In the genomic region with DNA sequence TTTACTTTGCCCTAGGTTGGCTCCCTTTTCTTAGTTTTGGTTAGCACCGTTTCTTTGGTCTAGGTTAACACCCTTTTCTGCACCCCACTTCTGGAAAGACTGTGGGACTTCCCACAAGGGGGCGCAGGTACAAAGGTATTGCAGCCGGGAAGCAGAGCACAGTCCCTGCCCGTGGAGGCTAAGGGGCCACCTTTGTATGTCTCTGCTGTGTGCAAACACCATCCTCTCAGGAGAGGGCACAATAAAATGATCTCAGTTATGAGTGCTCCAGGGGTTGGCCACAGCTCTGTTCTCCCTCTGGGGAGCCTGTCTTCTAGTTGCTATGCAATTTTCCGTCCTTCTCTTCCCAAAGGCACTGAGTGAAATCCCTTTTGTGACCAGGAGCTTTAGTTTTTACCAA, we compare ENCODE assay signal across 1 cellular context.
TF ChIP-seq lines count a peak whose summit lies in the region.

No MANE protein-coding gene starts in this region.

TF ChIP-seq in H1, 55 proteins besides CTCF, POLR2A, EP300 and RAD21 (continued from another document):
- TF ChIP-seq CHD7 (IDR thresholded peaks at IDR 0.05; ENCODE audit: insufficient replicate concordance, low read length) (no peak), MAFK (IDR thresholded peaks at IDR 0.05; ENCODE audit: low read depth, low read length) (no peak), EZH2 (IDR thresholded peaks at IDR 0.05; ENCODE audit: low read depth, low read length, severe bottlenecking) (no peak), E2F6 (IDR thresholded peaks at IDR 0.05) (no peak), JUND (IDR thresholded peaks at IDR 0.05; ENCODE audit: low read length) (no peak), ATF3 (IDR thresholded peaks at IDR 0.05; ENCODE audit: insufficient read depth, low read depth, low read length) (no peak), POU5F1 (IDR thresholded peaks at IDR 0.05; ENCODE audit: low read depth, low read length) (no peak), ZNF274 (IDR thresholded peaks at IDR 0.05; ENCODE audit: borderline replicate concordance, extremely low read depth, low read length) (no peak), GABPA (IDR thresholded peaks at IDR 0.05; ENCODE audit: borderline replicate concordance, insufficient read depth, low read length) (no peak), HDAC2 (IDR thresholded peaks at IDR 0.05; ENCODE audit: borderline replicate concordance in 1 of 2, low read depth in 2 of 2, low read length in 2 of 2) (no peak), SAP30 (IDR thresholded peaks at IDR 0.05; ENCODE audit: insufficient read depth, insufficient replicate concordance, low read length) (no peak), CTBP2 (IDR thresholded peaks at IDR 0.05; ENCODE audit: borderline replicate concordance, insufficient read depth, insufficient read length, low read length) (no peak), RFX5 (IDR thresholded peaks at IDR 0.05; ENCODE audit: borderline replicate concordance, low read depth, low read length) (no peak), RXRA (IDR thresholded peaks at IDR 0.05; ENCODE audit: insufficient read depth, low read depth, low read length) (no peak), HDAC6 (IDR thresholded peaks at IDR 0.05; ENCODE audit: low read depth, low read length) (no peak), SIN3A (conservative IDR thresholded peaks at IDR 0.05 in 1 of 2, IDR thresholded peaks at IDR 0.05 in 1 of 2; ENCODE audit: low read depth in 1 of 2, low read length in 2 of 2) (no peak)
